In genomic region chr19:16447015-16447384, GRCh38 we compare ENCODE assay signal across 8 cellular contexts. TPM values are rescaled to one million over a fixed set of nuclear protein-coding genes. Genes with fewer than 3 reads are reported as not detected.
DNase-seq lines count a peak whose midpoint lies in the region; ATAC-seq and TF ChIP-seq lines count a peak whose summit lies in the region.

No MANE protein-coding gene starts in this region.

- no peak overlapping the region for H3K4me3 ChIP-seq in fibroblast of villous mesenchyme (ENCODE audit: low read depth, low read length)
- no peak overlapping the region for H3K4me3 ChIP-seq in psoas muscle

- ATAC-seq in activated CD8-positive, alpha-beta T cell treated with anti-CD3 and anti-CD28 coated beads, Interleukin-2, amount 10 ng/mL, durations not matched to agents 7 days and 5 days: peak; percentile 81
- ATAC-seq in psoas muscle: peak; percentile 85 to 87 (median 86)

- H3K27ac Mint-ChIP-seq in activated CD8-positive, alpha-beta T cell treated with anti-CD3 and anti-CD28 coated beads, Interleukin-2, amount 10 ng/mL, durations not matched to agents 7 days and 5 days: peak overlapping the region; percentile 62

- WGBS in psoas muscle, 3 donors: 0 to 3% (median 0%) methylated on average over 4 of the region's 4 CpGs

- peak; percentile 32 for DNase-seq in ELF-1 (ENCODE audit: low read depth, low spot score)
- peak; percentile 74 for DNase-seq in HK-2 (ENCODE audit: unreplicated experiment)
- peak; percentile 60 for DNase-seq in activated CD8-positive, alpha-beta T cell treated with anti-CD3 and anti-CD28 coated beads, Interleukin-2, amount 10 ng/mL, durations not matched to agents 7 days and 5 days
- DNase-seq in fibroblast of villous mesenchyme (ENCODE audit: low read depth): peak; percentile 98
- DNase-seq in psoas muscle: peak; percentile 78 to 88
- no peak for DNase-seq in mesenteric fat pad (ENCODE audit: low spot score)
- DNase-seq in G401 (ENCODE audit: low spot score): no peak
- DNase-seq in NCI-H2081 treated with DMSO at 0.1 percent for 48 hours (lab: John Stamatoyannopoulos, UW): no peak

- TF ChIP-seq CTCF in fibroblast of villous mesenchyme (IDR thresholded peaks at IDR 0.05; ENCODE audit: insufficient read depth, low read depth, low read length) (no peak), psoas muscle (IDR thresholded peaks at IDR 0.05) (no peak)

- peaks cover 19% of the 10 kb centered on the region for H3K36me3 Mint-ChIP-seq in activated CD8-positive, alpha-beta T cell treated with anti-CD3 and anti-CD28 coated beads, Interleukin-2, amount 10 ng/mL, durations not matched to agents 7 days and 5 days (ENCODE audit: low read depth)

- in situ Hi-C loops in G401 (cut with HindIII; ENCODE audit: low sequenced_read_pairs): no loop called here

- CTCF ChIA-PET in activated CD8-positive, alpha-beta T cell treated with anti-CD3 and anti-CD28 coated beads, Interleukin-2, amount 10 ng/mL, durations not matched to agents 7 days and 5 days (lab: Charles Lee): interaction anchor here (0.7 to 1.1 kb wide), 2 partner anchors 9 to 11 kb away, joined by 3 to 4 read pairs; no protein-coding TSS in a partner anchor

- no peaks in the 10 kb centered on the region for H3K9me3 ChIP-seq in psoas muscle

- intact Hi-C loops in psoas muscle (cut with DNase I): no loop called here

- H3K27me3 Mint-ChIP-seq in activated CD8-positive, alpha-beta T cell treated with anti-CD3 and anti-CD28 coated beads, Interleukin-2, amount 10 ng/mL, durations not matched to agents 7 days and 5 days (ENCODE audit: low read depth): no peaks in the 10 kb centered on the region

- H3K27ac ChIP-seq in psoas muscle: peak overlapping the region; percentile 82

- H3K4me1 ChIP-seq in psoas muscle: peaks cover 58% of the 10 kb centered on the region

- no peaks in the 10 kb centered on the region for H3K27me3 ChIP-seq in psoas muscle (ENCODE audit: insufficient read depth in 3 of 3, low read length in 2 of 3)

- peaks cover 51% of the 10 kb centered on the region for H3K4me1 Mint-ChIP-seq in activated CD8-positive, alpha-beta T cell treated with anti-CD3 and anti-CD28 coated beads, Interleukin-2, amount 10 ng/mL, durations not matched to agents 7 days and 5 days (ENCODE audit: low read depth)

- H3K36me3 ChIP-seq in psoas muscle (ENCODE audit: insufficient read depth in 1 of 2, low read depth in 1 of 2): no peaks in the 10 kb centered on the region

- POLR2A ChIA-PET in activated CD8-positive, alpha-beta T cell treated with anti-CD3 and anti-CD28 coated beads, Interleukin-2, amount 10 ng/mL, durations not matched to agents 7 days and 5 days (lab: Charles Lee): interaction anchor here (0.9 kb wide), 1 partner anchor 75 kb away, joined by 3 read pairs; no protein-coding TSS in a partner anchor

- peaks cover 4% of the 10 kb centered on the region for H3K9me3 Mint-ChIP-seq in activated CD8-positive, alpha-beta T cell treated with anti-CD3 and anti-CD28 coated beads, Interleukin-2, amount 10 ng/mL, durations not matched to agents 7 days and 5 days (ENCODE audit: insufficient read depth)

- H3K4me3 Mint-ChIP-seq in activated CD8-positive, alpha-beta T cell treated with anti-CD3 and anti-CD28 coated beads, Interleukin-2, amount 10 ng/mL, durations not matched to agents 7 days and 5 days: no peak overlapping the region

RNA-seq across cellular contexts. Expression of gene EPS15L1, which starts 24.8 kb away (rescaled TPM):
- 10 to 100 TPM; 34.1 to 35.5 TPM for total RNA-seq in activated CD8-positive, alpha-beta T cell treated with anti-CD3 and anti-CD28 coated beads, Interleukin-2, amount 10 ng/mL, durations not matched to agents 7 days and 5 days
- total RNA-seq in fibroblast of villous mesenchyme (16.1 and 18.6 TPM in 2 replicates), psoas muscle (100 to 1,000 TPM in 2 of 4 donors, 10 to 100 TPM in 2; 49.1 to 125 (median 86.1) TPM), mesenteric fat pad (35.6 TPM)
- 10 to 100 TPM; 60.7 to 80.2 (median 65.4) TPM for polyA plus RNA-seq in psoas muscle
- 14.9 and 20.7 TPM in 2 replicates for total RNA-seq in G401 (2014; rRNA removed; shearing (Covaris generic))

RNA-seq across cellular contexts. Expression of gene CALR3, which starts 49.0 kb away (rescaled TPM):
- not detected for total RNA-seq in activated CD8-positive, alpha-beta T cell treated with anti-CD3 and anti-CD28 coated beads, Interleukin-2, amount 10 ng/mL, durations not matched to agents 7 days and 5 days
- not detected in 2 replicates for total RNA-seq in fibroblast of villous mesenchyme
- under 1 TPM in 1 of 4 donors, not detected in 3; 0.32 TPM for total RNA-seq in psoas muscle
- under 1 TPM in 2 of 3 donors, not detected in 1; 0.07 to 0.25 TPM for polyA plus RNA-seq in psoas muscle
- total RNA-seq in mesenteric fat pad: not detected
- not detected in 2 replicates for total RNA-seq in G401 (2014; rRNA removed; shearing (Covaris generic))

RNA-seq across cellular contexts. Expression of gene C19orf44, which starts 49.2 kb away (rescaled TPM):
- total RNA-seq in activated CD8-positive, alpha-beta T cell treated with anti-CD3 and anti-CD28 coated beads, Interleukin-2, amount 10 ng/mL, durations not matched to agents 7 days and 5 days: 1 to 10 TPM; 3.0 to 3.1 TPM
- 4.2 and 6.0 TPM in 2 replicates for total RNA-seq in fibroblast of villous mesenchyme
- 1 to 10 TPM; 3.8 to 7.1 (median 5.2) TPM for total RNA-seq in psoas muscle
- 1 to 10 TPM; 5.7 to 7.4 (median 6.1) TPM for polyA plus RNA-seq in psoas muscle
- 3.2 TPM for total RNA-seq in mesenteric fat pad
- 7.3 and 8.9 TPM in 2 replicates for total RNA-seq in G401 (2014; rRNA removed; shearing (Covaris generic))

Comparison
In these comparisons a context has a peak if more than half of its experiments do, and no peak if none do; other contexts are left out.
1. DNase-seq: peak in ELF-1 (single experiment), HK-2 (single experiment), activated CD8-positive, alpha-beta T cell treated with anti-CD3 and anti-CD28 coated beads, Interleukin-2, amount 10 ng/mL, durations not matched to agents 7 days and 5 days (single experiment), fibroblast of villous mesenchyme (single experiment) and psoas muscle (2 of 2); none in mesenteric fat pad (single experiment), G401 (single experiment) and NCI-H2081 treated with DMSO at 0.1 percent for 48 hours (single experiment).